1 cellular context compared by ENCODE assay signal in the genomic region with DNA sequence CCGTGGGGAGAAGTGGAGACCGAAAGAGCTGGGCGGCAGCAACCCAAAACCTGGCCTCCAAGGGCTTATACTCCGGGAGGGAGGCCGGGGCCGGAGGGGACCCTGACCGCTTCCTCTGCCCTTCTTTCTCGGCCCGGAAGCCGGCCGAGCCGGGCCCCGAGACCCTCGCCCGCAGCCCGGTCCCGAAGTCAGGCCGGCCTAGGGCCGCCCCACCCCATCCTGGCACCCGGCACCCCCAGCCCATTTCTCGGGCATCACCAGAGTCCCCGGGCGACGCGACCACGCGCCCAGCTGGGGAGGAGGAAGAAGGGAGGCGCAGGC.
TF ChIP-seq lines count a peak whose summit lies in the region.

No MANE protein-coding gene starts in this region.

TF ChIP-seq in HepG2, 621 proteins besides CTCF, POLR2A, EP300 and RAD21 (continued from another document and continues in another):
- TF ChIP-seq ZNF234 (CRISPR knock-in tag; conservative IDR thresholded peaks at IDR 0.05) (0 out of 2 replicates have a peak, but pooled peaks have one; percentile 4), ATAD3A (CRISPR knock-in tag; IDR thresholded peaks at IDR 0.05) (no peak), ZNF17 (CRISPR knock-in tag; IDR thresholded peaks at IDR 0.05) (no peak), PAWR (CRISPR knock-in tag; IDR thresholded peaks at IDR 0.05; ENCODE audit: borderline replicate concordance) (no peak), ZNF891 (CRISPR knock-in tag; IDR thresholded peaks at IDR 0.05) (peak; percentile 26; the same call in 1 of the 2 replicates), RARA (CRISPR knock-in tag; IDR thresholded peaks at IDR 0.05) (no peak), ZNF766 (CRISPR knock-in tag; IDR thresholded peaks at IDR 0.05; ENCODE audit: borderline replicate concordance) (no peak), ZNF20 (CRISPR knock-in tag; IDR thresholded peaks at IDR 0.05) (peak; percentile 89), ZNF879 (CRISPR knock-in tag; IDR thresholded peaks at IDR 0.05) (no peak), PAX8 (CRISPR knock-in tag; IDR thresholded peaks at IDR 0.05; ENCODE audit: borderline replicate concordance) (no peak), ISL2 (CRISPR knock-in tag; IDR thresholded peaks at IDR 0.05) (peak; percentile 2; the same call in 1 of the 2 replicates), ZNF431 (CRISPR knock-in tag; IDR thresholded peaks at IDR 0.05; ENCODE audit: borderline replicate concordance, low read depth) (no peak), ZNF619 (CRISPR knock-in tag; IDR thresholded peaks at IDR 0.05) (no peak), ZNF598 (CRISPR knock-in tag; IDR thresholded peaks at IDR 0.05; ENCODE audit: borderline replicate concordance) (no peak), CBX2 (IDR thresholded peaks at IDR 0.05; ENCODE audit: low read depth, low read length) (no peak), CBX2 (CRISPR knock-in tag; IDR thresholded peaks at IDR 0.05; ENCODE audit: low read depth) (no peak), RXRA (CRISPR knock-in tag; IDR thresholded peaks at IDR 0.05) (no peak; the same call in 1 of the 2 replicates), ZMYM2 (CRISPR knock-in tag; IDR thresholded peaks at IDR 0.05) (peak; percentile 15; the same call in 1 of the 2 replicates), CEBPB (IDR thresholded peaks at IDR 0.05; ENCODE audit: borderline replicate concordance, low read depth, low read length) (no peak), ZNF44 (CRISPR knock-in tag; IDR thresholded peaks at IDR 0.05) (no peak), TCF7L2 (IDR thresholded peaks at IDR 0.05; ENCODE audit: low read depth, low read length) (no peak), ZNF430 (CRISPR knock-in tag; IDR thresholded peaks at IDR 0.05) (0 out of 2 replicates have a peak, but pooled peaks have one; percentile 34), ZNF644 (CRISPR knock-in tag; IDR thresholded peaks at IDR 0.05; ENCODE audit: low read depth) (no peak), ZFP36L1 (CRISPR knock-in tag; IDR thresholded peaks at IDR 0.05) (no peak), ZNF205 (CRISPR knock-in tag; IDR thresholded peaks at IDR 0.05) (no peak), SMC3 (IDR thresholded peaks at IDR 0.05; ENCODE audit: low read length) (no peak), SNAI1 (CRISPR knock-in tag; IDR thresholded peaks at IDR 0.05; ENCODE audit: borderline replicate concordance) (0 out of 2 replicates have a peak, but pooled peaks have one; percentile 9), ZNF562 (CRISPR knock-in tag; IDR thresholded peaks at IDR 0.05; ENCODE audit: borderline replicate concordance) (no peak), JUN (CRISPR knock-in tag; IDR thresholded peaks at IDR 0.05) (no peak), TCF12 (IDR thresholded peaks at IDR 0.05) (no peak), TCF12 (CRISPR knock-in tag; IDR thresholded peaks at IDR 0.05) (no peak; the same call in 1 of the 2 replicates), ZNF367 (CRISPR knock-in tag; IDR thresholded peaks at IDR 0.05; ENCODE audit: borderline replicate concordance) (no peak), KAT2B (IDR thresholded peaks at IDR 0.05; ENCODE audit: borderline replicate concordance, low read depth, low read length) (no peak), ZNF703 (CRISPR knock-in tag; IDR thresholded peaks at IDR 0.05; ENCODE audit: borderline replicate concordance) (0 out of 2 replicates have a peak, but pooled peaks have one; percentile 81), ZIK1 (CRISPR knock-in tag; IDR thresholded peaks at IDR 0.05; ENCODE audit: borderline replicate concordance, low read depth) (no peak), ZNF33B (CRISPR knock-in tag; IDR thresholded peaks at IDR 0.05) (no peak)
- TF ChIP-seq, protein P1, sequence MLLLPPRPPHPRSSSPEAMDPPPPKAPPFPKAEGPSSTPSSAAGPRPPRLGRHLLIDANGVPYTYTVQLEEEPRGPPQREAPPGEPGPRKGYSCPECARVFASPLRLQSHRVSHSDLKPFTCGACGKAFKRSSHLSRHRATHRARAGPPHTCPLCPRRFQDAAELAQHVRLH (CRISPR knock-in tag; IDR thresholded peaks at IDR 0.05; ENCODE audit: borderline replicate concordance, low read depth): no peak
- TF ChIP-seq, protein P2, sequence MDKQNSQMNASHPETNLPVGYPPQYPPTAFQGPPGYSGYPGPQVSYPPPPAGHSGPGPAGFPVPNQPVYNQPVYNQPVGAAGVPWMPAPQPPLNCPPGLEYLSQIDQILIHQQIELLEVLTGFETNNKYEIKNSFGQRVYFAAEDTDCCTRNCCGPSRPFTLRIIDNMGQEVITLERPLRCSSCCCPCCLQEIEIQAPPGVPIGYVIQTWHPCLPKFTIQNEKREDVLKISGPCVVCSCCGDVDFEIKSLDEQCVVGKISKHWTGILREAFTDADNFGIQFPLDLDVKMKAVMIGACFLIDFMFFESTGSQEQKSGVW (CRISPR knock-in tag; IDR thresholded peaks at IDR 0.05; ENCODE audit: borderline replicate concordance): no peak
- TF ChIP-seq, protein P3, sequence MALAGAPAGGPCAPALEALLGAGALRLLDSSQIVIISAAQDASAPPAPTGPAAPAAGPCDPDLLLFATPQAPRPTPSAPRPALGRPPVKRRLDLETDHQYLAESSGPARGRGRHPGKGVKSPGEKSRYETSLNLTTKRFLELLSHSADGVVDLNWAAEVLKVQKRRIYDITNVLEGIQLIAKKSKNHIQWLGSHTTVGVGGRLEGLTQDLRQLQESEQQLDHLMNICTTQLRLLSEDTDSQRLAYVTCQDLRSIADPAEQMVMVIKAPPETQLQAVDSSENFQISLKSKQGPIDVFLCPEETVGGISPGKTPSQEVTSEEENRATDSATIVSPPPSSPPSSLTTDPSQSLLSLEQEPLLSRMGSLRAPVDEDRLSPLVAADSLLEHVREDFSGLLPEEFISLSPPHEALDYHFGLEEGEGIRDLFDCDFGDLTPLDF (CRISPR knock-in tag; IDR thresholded peaks at IDR 0.05): peak; percentile 28; the same call in 1 of the 2 replicates
- TF ChIP-seq, protein P4, sequence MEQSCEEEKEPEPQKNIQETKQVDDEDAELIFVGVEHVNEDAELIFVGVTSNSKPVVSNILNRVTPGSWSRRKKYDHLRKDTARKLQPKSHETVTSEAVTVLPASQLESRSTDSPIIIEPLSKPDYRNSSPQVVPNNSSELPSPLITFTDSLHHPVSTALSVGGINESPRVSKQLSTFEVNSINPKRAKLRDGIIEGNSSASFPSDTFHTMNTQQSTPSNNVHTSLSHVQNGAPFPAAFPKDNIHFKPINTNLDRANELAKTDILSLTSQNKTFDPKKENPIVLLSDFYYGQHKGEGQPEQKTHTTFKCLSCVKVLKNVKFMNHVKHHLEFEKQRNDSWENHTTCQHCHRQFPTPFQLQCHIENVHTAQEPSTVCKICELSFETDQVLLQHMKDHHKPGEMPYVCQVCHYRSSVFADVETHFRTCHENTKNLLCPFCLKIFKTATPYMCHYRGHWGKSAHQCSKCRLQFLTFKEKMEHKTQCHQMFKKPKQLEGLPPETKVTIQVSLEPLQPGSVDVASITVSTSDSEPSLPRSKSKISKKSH (CRISPR knock-in tag; IDR thresholded peaks at IDR 0.05; ENCODE audit: borderline replicate concordance): no peak
- TF ChIP-seq, protein P5, sequence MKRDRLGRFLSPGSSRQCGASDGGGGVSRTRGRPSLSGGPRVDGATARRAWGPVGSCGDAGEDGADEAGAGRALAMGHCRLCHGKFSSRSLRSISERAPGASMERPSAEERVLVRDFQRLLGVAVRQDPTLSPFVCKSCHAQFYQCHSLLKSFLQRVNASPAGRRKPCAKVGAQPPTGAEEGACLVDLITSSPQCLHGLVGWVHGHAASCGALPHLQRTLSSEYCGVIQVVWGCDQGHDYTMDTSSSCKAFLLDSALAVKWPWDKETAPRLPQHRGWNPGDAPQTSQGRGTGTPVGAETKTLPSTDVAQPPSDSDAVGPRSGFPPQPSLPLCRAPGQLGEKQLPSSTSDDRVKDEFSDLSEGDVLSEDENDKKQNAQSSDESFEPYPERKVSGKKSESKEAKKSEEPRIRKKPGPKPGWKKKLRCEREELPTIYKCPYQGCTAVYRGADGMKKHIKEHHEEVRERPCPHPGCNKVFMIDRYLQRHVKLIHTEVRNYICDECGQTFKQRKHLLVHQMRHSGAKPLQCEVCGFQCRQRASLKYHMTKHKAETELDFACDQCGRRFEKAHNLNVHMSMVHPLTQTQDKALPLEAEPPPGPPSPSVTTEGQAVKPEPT (CRISPR knock-in tag; IDR thresholded peaks at IDR 0.05; ENCODE audit: low read depth): no peak
- TF ChIP-seq, protein P6, sequence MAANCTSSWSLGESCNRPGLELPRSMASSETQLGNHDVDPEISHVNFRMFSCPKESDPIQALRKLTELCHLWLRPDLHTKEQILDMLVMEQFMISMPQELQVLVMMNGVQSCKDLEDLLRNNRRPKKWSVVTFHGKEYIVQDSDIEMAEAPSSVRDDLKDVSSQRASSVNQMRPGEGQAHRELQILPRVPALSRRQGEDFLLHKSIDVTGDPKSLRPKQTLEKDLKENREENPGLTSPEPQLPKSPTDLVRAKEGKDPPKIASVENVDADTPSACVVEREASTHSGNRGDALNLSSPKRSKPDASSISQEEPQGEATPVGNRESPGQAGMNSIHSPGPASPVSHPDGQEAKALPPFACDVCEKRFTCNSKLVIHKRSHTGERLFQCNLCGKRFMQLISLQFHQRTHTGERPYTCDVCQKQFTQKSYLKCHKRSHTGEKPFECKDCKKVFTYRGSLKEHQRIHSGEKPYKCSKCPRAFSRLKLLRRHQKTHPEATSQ (CRISPR knock-in tag; IDR thresholded peaks at IDR 0.05; ENCODE audit: borderline replicate concordance): 0 out of 2 replicates have a peak, but pooled peaks have one; percentile 31
- TF ChIP-seq, protein P7, sequence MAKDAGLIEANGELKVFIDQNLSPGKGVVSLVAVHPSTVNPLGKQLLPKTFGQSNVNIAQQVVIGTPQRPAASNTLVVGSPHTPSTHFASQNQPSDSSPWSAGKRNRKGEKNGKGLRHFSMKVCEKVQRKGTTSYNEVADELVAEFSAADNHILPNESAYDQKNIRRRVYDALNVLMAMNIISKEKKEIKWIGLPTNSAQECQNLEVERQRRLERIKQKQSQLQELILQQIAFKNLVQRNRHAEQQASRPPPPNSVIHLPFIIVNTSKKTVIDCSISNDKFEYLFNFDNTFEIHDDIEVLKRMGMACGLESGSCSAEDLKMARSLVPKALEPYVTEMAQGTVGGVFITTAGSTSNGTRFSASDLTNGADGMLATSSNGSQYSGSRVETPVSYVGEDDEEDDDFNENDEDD (CRISPR knock-in tag; IDR thresholded peaks at IDR 0.05; ENCODE audit: borderline replicate concordance): no peak
- TF ChIP-seq, protein P8, sequence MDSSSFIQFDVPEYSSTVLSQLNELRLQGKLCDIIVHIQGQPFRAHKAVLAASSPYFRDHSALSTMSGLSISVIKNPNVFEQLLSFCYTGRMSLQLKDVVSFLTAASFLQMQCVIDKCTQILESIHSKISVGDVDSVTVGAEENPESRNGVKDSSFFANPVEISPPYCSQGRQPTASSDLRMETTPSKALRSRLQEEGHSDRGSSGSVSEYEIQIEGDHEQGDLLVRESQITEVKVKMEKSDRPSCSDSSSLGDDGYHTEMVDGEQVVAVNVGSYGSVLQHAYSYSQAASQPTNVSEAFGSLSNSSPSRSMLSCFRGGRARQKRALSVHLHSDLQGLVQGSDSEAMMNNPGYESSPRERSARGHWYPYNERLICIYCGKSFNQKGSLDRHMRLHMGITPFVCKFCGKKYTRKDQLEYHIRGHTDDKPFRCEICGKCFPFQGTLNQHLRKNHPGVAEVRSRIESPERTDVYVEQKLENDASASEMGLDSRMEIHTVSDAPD (CRISPR knock-in tag; IDR thresholded peaks at IDR 0.05): peak; percentile 71; the same call in 1 of the 2 replicates
- TF ChIP-seq, protein P9, sequence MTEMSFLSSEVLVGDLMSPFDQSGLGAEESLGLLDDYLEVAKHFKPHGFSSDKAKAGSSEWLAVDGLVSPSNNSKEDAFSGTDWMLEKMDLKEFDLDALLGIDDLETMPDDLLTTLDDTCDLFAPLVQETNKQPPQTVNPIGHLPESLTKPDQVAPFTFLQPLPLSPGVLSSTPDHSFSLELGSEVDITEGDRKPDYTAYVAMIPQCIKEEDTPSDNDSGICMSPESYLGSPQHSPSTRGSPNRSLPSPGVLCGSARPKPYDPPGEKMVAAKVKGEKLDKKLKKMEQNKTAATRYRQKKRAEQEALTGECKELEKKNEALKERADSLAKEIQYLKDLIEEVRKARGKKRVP (CRISPR knock-in tag; IDR thresholded peaks at IDR 0.05): no peak
- TF ChIP-seq, protein P10, sequence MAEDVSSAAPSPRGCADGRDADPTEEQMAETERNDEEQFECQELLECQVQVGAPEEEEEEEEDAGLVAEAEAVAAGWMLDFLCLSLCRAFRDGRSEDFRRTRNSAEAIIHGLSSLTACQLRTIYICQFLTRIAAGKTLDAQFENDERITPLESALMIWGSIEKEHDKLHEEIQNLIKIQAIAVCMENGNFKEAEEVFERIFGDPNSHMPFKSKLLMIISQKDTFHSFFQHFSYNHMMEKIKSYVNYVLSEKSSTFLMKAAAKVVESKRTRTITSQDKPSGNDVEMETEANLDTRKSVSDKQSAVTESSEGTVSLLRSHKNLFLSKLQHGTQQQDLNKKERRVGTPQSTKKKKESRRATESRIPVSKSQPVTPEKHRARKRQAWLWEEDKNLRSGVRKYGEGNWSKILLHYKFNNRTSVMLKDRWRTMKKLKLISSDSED (CRISPR knock-in tag; IDR thresholded peaks at IDR 0.05): no peak
